ENCODE assay signal across 15 cellular contexts in genomic region chr5:146624179-146624578, GRCh38.
"Had no signal": no experiment of that assay in that cellular context is flagged by ENCODE, and none has a peak within 500 bp of the region (broad histone marks: within the 10 kb centered on the region; RNA-seq: fewer than 3 reads in every experiment).

No MANE protein-coding gene starts in this region.

- DNase-seq: activated CD4-positive, CD25-positive, alpha-beta regulatory T cell treated with anti-CD3 and anti-CD28 coated beads, Interleukin-2, amount 50 U/mL, for 72 hours; activated gamma-delta T cell treated with Interleukin-2 at 50 U/mL for 16 hours; adrenal gland; dermis blood vessel endothelial cell; effector memory CD4-positive, alpha-beta T cell; left lung; stimulated activated CD4-positive, alpha-beta T cell treated with anti-CD3 and anti-CD28 coated beads, Interleukin-12 subunit alpha, Interleukin-12 subunit beta, amount 100 ng/mL, for 4 hours; stimulated activated CD4-positive, alpha-beta T cell treated with anti-CD3 and anti-CD28 coated beads, Interleukin-1b, Interleukin-23, amount 100 ng/mL, for 48 hours; stimulated activated naive CD4-positive, alpha-beta T cell treated with Interleukin-2 at 50 U/mL for 16 hours; T-helper 17 cell; thyroid gland had no signal

- H3K27me3 Mint-ChIP-seq: T-helper 17 cell had no signal

- H3K9me3 ChIP-seq: adrenal gland, left lung, thyroid gland had no signal

- H3K4me3 Mint-ChIP-seq: neural crest cell, T-helper 17 cell had no signal

- H3K27ac Mint-ChIP-seq: activated naive CD4-positive, alpha-beta T cell treated with anti-CD3 and anti-CD28 coated beads, Interleukin-2, amount 50 U/mL, for 72 hours; progenitor cell of endocrine pancreas; T-helper 17 cell had no signal

- H3K27ac ChIP-seq: adrenal gland, left lung, thyroid gland, VCaP had no signal

- H3K4me3 ChIP-seq: adrenal gland, left lung, thyroid gland had no signal

- H3K4me1 Mint-ChIP-seq: T-helper 17 cell had no signal

- H3K36me3 Mint-ChIP-seq: activated naive CD4-positive, alpha-beta T cell treated with anti-CD3 and anti-CD28 coated beads, Interleukin-2, amount 50 U/mL, for 72 hours had no signal

- H3K36me3 ChIP-seq: adrenal gland, left lung, thyroid gland had no signal

- H3K4me1 ChIP-seq: adrenal gland, left lung, thyroid gland had no signal

- ATAC-seq: activated naive CD4-positive, alpha-beta T cell treated with anti-CD3 and anti-CD28 coated beads, Interleukin-2, amount 50 U/mL, for 72 hours; left lung; T-helper 17 cell had no signal

- H3K27me3 ChIP-seq: adrenal gland, left lung, thyroid gland had no signal

- H3K9me3 Mint-ChIP-seq: activated naive CD4-positive, alpha-beta T cell treated with anti-CD3 and anti-CD28 coated beads, Interleukin-2, amount 50 U/mL, for 72 hours; neural crest cell had no signal
